In the genomic region with DNA sequence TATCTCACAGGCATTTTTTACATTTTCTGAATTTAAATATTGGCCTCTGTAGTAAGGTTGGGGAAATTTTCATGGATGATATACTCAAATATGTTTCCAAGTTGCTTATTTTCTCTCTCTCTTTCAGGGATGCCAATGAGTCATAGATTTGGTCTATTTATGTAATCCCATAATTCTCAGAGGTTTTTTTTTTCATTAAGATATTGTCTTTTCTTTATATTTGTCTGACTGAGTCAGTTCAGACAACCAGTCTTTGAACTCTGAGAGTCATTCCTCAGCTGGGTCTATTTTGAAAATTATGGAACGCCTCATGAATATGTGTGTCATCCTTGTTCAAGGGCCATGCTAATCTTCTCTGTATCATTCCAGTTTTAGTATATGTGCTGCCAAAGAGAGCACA, we compare ENCODE assay signal across 20 cellular contexts.
DNase-seq lines count a peak whose midpoint lies in the region; ATAC-seq, FAIRE-seq and TF ChIP-seq lines count a peak whose summit lies in the region.
"Had no signal": no experiment of that assay in that cellular context is flagged by ENCODE, and none has a peak within 500 bp of the region (broad histone marks: within the 10 kb centered on the region; RNA-seq: fewer than 3 reads in every experiment).

No MANE protein-coding gene starts in this region.

- H3K27ac ChIP-seq in PC-3 (ENCODE audit: low read length) = peak overlapping the region; percentile 31
- H3K27ac ChIP-seq: SJSA1 had no signal

- H3F3A ChIP-seq in PC-3 (ENCODE audit: low read length, unreplicated experiment) = no peaks in the 10 kb centered on the region

- no peak for TF ChIP-seq CTCF in AG09309 (IDR thresholded peaks at IDR 0.05; ENCODE audit: control insufficient read depth, insufficient read depth, low read depth, low read length, missing control alignments)
- no peak for TF ChIP-seq CTCF in PC-3 (conservative IDR thresholded peaks at IDR 0.05; ENCODE audit: low read depth, low read length)
- no peak for TF ChIP-seq CTCF in choroid plexus epithelial cell (conservative IDR thresholded peaks at IDR 0.05; ENCODE audit: low read depth, low read length)

- CTCF ChIA-PET in PC-3 (lab: Charles Lee) = no interaction called here

- intact Hi-C loops in PC-3 (cut with micrococcal nuclease) = no loop called here

- peak; percentile 65 for ATAC-seq in PC-3
- ATAC-seq: left cardiac atrium had no signal

- no peak overlapping the region for H3K4me3 ChIP-seq in AG09309 (ENCODE audit: control insufficient read depth, low read depth, low read length)
- no peak overlapping the region for H3K4me3 ChIP-seq in PC-3 (ENCODE audit: low read length)
- no peak overlapping the region for H3K4me3 ChIP-seq in choroid plexus epithelial cell (ENCODE audit: low read depth, low read length)
- H3K4me3 ChIP-seq: SJSA1, smooth muscle cell had no signal

- H3K9ac ChIP-seq in PC-3 (ENCODE audit: low read length) = no peak overlapping the region

- TF ChIP-seq POLR2A in erythroblast (IDR thresholded peaks at IDR 0.05; ENCODE audit: low read length) = no peak

- peaks cover 9% of the 10 kb centered on the region for H3K4me1 ChIP-seq in PC-3 (ENCODE audit: insufficient read depth, low read length)
- H3K4me1 ChIP-seq: SJSA1 had no signal

- no peak overlapping the region for H3K4me2 ChIP-seq in PC-3 (ENCODE audit: low read length)
- H3K4me2 ChIP-seq: smooth muscle cell had no signal

- no peaks in the 10 kb centered on the region for H3K9me3 ChIP-seq in PC-3 (ENCODE audit: low read length)

- no peaks in the 10 kb centered on the region for H3K79me2 ChIP-seq in PC-3 (ENCODE audit: low read length)

- no peaks in the 10 kb centered on the region for H3K27me3 ChIP-seq in PC-3 (ENCODE audit: low read length)
- H3K27me3 ChIP-seq: SJSA1 had no signal

- no peaks in the 10 kb centered on the region for H3K36me3 ChIP-seq in PC-3 (ENCODE audit: low read depth, low read length)
- H3K36me3 ChIP-seq: SJSA1 had no signal

- no peak for FAIRE-seq in frontal cortex (lab: Jason Lieb, UNC)

- DNase-seq in AG09309 (ENCODE audit: low read depth) (peak; percentile 61), PC-3 (peak; percentile 77), choroid plexus epithelial cell (ENCODE audit: low read depth) (peak; percentile 66), kidney tubule cell (ENCODE audit: low spot score) (peak; percentile 44), erythroblast (lab: John Stamatoyannopoulos, UW) (no peak), DMS79 treated with DMSO at 0.1 percent for 48 hours (lab: John Stamatoyannopoulos, UW) (no peak), frontal cortex (ENCODE audit: low spot score in 2 of 2) (no peak)
- DNase-seq in activated CD4-positive, CD25-positive, alpha-beta regulatory T cell treated with anti-CD3 and anti-CD28 coated beads, Interleukin-2, amount 50 U/mL, for 72 hours = no peak
- DNase-seq: activated CD4-positive, alpha-beta T cell treated with anti-CD3 and anti-CD28 coated beads, Interleukin-2, amount 10 ng/mL, durations not matched to agents 7 days and 5 days; activated naive CD8-positive, alpha-beta T cell treated with anti-CD3 and anti-CD28 coated beads for 36 hours; activated T-cell treated with anti-CD3 and anti-CD28 coated beads, Interleukin-2, amount 50 U/mL, for 48 hours; hippocampal formation; Kasumi-1; left cardiac atrium; NCI-H446; stimulated activated naive CD4-positive, alpha-beta T cell; T-helper 9 cell; trophoblast cell had no signal

- BruUV-seq in PC-3 (replicated peaks; lab: Mats Ljungman, UMichigan) = no TSS peak

- POLR2A ChIA-PET in PC-3 (lab: Charles Lee; ENCODE audit: unreplicated experiment) = no interaction called here

- H2AFZ ChIP-seq in PC-3 (ENCODE audit: low read length) = no peak overlapping the region

- no peaks in the 10 kb centered on the region for H3K9me2 ChIP-seq in PC-3 (replicated peaks; ENCODE audit: low read length)

- H4K20me1 ChIP-seq in PC-3 (ENCODE audit: low read length) = no peaks in the 10 kb centered on the region

Comparison
In these comparisons a context has a peak if more than half of its experiments do, and no peak if none do; other contexts are left out.
1. DNase-seq: peak in AG09309 (single experiment), PC-3 (single experiment), choroid plexus epithelial cell (single experiment) and kidney tubule cell (single experiment); none in erythroblast (0 of 2), activated CD4-positive, CD25-positive, alpha-beta regulatory T cell treated with anti-CD3 and anti-CD28 coated beads, Interleukin-2, amount 50 U/mL, for 72 hours (single experiment), DMS79 treated with DMSO at 0.1 percent for 48 hours (single experiment) and frontal cortex (0 of 2).